Comparison of ENCODE assay signal across 12 cellular contexts in genomic region chr13:50449465-50449864, GRCh38.
A peak's percentile ranks its signal among the peaks of the same experiment; 100 is the strongest.
DNase-seq lines count a peak whose midpoint lies in the region; ATAC-seq and TF ChIP-seq lines count a peak whose summit lies in the region.
"Had no signal": no experiment of that assay in that cellular context is flagged by ENCODE, and none has a peak within 500 bp of the region (broad histone marks: within the 10 kb centered on the region; RNA-seq: fewer than 3 reads in every experiment).

No MANE protein-coding gene starts in this region.

- H3K4me1 Mint-ChIP-seq in activated CD8-positive, alpha-beta T cell treated with anti-CD3 and anti-CD28 coated beads for 36 hours (ENCODE audit: low read depth) = no peaks in the 10 kb centered on the region
- H3K4me1 Mint-ChIP-seq in activated CD8-positive, alpha-beta T cell treated with anti-CD3 and anti-CD28 coated beads, Interleukin-2, amount 10 ng/mL, durations not matched to agents 7 days and 5 days (ENCODE audit: low read depth) = no peaks in the 10 kb centered on the region
- H3K4me1 Mint-ChIP-seq in activated naive CD8-positive, alpha-beta T cell treated with anti-CD3 and anti-CD28 coated beads, Interleukin-2, amount 50 U/mL, for 24 hours = peaks cover 16% of the 10 kb centered on the region

- no peak for TF ChIP-seq CTCF in activated CD8-positive, alpha-beta T cell treated with anti-CD3 and anti-CD28 coated beads for 36 hours (IDR thresholded peaks at IDR 0.05)
- TF ChIP-seq CTCF in epithelial cell of esophagus (IDR thresholded peaks at IDR 0.05; ENCODE audit: insufficient read depth, low read depth, low read length, missing control alignments) (no peak), osteoblast (IDR thresholded peaks at IDR 0.05; ENCODE audit: extremely low read depth, low read depth, low read length) (no peak)

- intact Hi-C loops in activated CD8-positive, alpha-beta T cell treated with anti-CD3 and anti-CD28 coated beads for 36 hours (cut with micrococcal nuclease) = no loop called here

- H2AFZ ChIP-seq in osteoblast (ENCODE audit: low read length) = no peak overlapping the region

- CTCF ChIA-PET in activated CD8-positive, alpha-beta T cell treated with anti-CD3 and anti-CD28 coated beads for 36 hours (lab: Charles Lee) = interaction anchor here (1.0 kb wide), 1 partner anchor 21 kb away, joined by 3 read pairs; no protein-coding TSS in a partner anchor
- CTCF ChIA-PET in activated CD8-positive, alpha-beta T cell treated with anti-CD3 and anti-CD28 coated beads, Interleukin-2, amount 10 ng/mL, durations not matched to agents 7 days and 5 days (lab: Charles Lee) = interaction anchor here (1.5 kb wide), 1 partner anchor 326 kb away, joined by 4 read pairs; no protein-coding TSS in a partner anchor

- H3K9me3 Mint-ChIP-seq in activated CD8-positive, alpha-beta T cell treated with anti-CD3 and anti-CD28 coated beads for 36 hours = no peaks in the 10 kb centered on the region
- no peaks in the 10 kb centered on the region for H3K9me3 Mint-ChIP-seq in activated CD8-positive, alpha-beta T cell treated with anti-CD3 and anti-CD28 coated beads, Interleukin-2, amount 10 ng/mL, durations not matched to agents 7 days and 5 days (ENCODE audit: insufficient read depth)
- H3K9me3 Mint-ChIP-seq in activated naive CD8-positive, alpha-beta T cell treated with anti-CD3 and anti-CD28 coated beads, Interleukin-2, amount 50 U/mL, for 24 hours = no peaks in the 10 kb centered on the region

- no peaks in the 10 kb centered on the region for H4K20me1 ChIP-seq in osteoblast (ENCODE audit: insufficient read depth, low read length)

- no peaks in the 10 kb centered on the region for H3K36me3 Mint-ChIP-seq in activated CD8-positive, alpha-beta T cell treated with anti-CD3 and anti-CD28 coated beads for 36 hours (ENCODE audit: low read depth)
- H3K36me3 Mint-ChIP-seq in activated CD8-positive, alpha-beta T cell treated with anti-CD3 and anti-CD28 coated beads, Interleukin-2, amount 10 ng/mL, durations not matched to agents 7 days and 5 days (ENCODE audit: low read depth) = no peaks in the 10 kb centered on the region
- no peaks in the 10 kb centered on the region for H3K36me3 Mint-ChIP-seq in activated naive CD8-positive, alpha-beta T cell treated with anti-CD3 and anti-CD28 coated beads, Interleukin-2, amount 50 U/mL, for 24 hours (ENCODE audit: low read depth)
- H3K36me3 Mint-ChIP-seq: CD14-positive monocyte had no signal

- H3K4me3 ChIP-seq in epithelial cell of esophagus (ENCODE audit: low read length) = no peak overlapping the region
- no peak overlapping the region for H3K4me3 ChIP-seq in osteoblast (ENCODE audit: insufficient read depth, low read length)

- no peak overlapping the region for H3K27ac Mint-ChIP-seq in activated CD8-positive, alpha-beta T cell treated with anti-CD3 and anti-CD28 coated beads for 36 hours
- no peak overlapping the region for H3K27ac Mint-ChIP-seq in activated CD8-positive, alpha-beta T cell treated with anti-CD3 and anti-CD28 coated beads, Interleukin-2, amount 10 ng/mL, durations not matched to agents 7 days and 5 days
- H3K27ac Mint-ChIP-seq in activated naive CD8-positive, alpha-beta T cell treated with anti-CD3 and anti-CD28 coated beads, Interleukin-2, amount 50 U/mL, for 24 hours = peak overlapping the region; percentile 63

- no peaks in the 10 kb centered on the region for H3K9me3 ChIP-seq in osteoblast (ENCODE audit: low read depth, low read length)

- no peaks in the 10 kb centered on the region for H3K79me2 ChIP-seq in osteoblast (ENCODE audit: insufficient read depth, low read length)

- no peaks in the 10 kb centered on the region for H3K27me3 Mint-ChIP-seq in activated CD8-positive, alpha-beta T cell treated with anti-CD3 and anti-CD28 coated beads for 36 hours
- peaks cover 2% of the 10 kb centered on the region for H3K27me3 Mint-ChIP-seq in activated CD8-positive, alpha-beta T cell treated with anti-CD3 and anti-CD28 coated beads, Interleukin-2, amount 10 ng/mL, durations not matched to agents 7 days and 5 days (ENCODE audit: low read depth)
- no peaks in the 10 kb centered on the region for H3K27me3 Mint-ChIP-seq in activated naive CD8-positive, alpha-beta T cell treated with anti-CD3 and anti-CD28 coated beads, Interleukin-2, amount 50 U/mL, for 24 hours

- peak; percentile 20 for ATAC-seq in activated CD8-positive, alpha-beta T cell treated with anti-CD3 and anti-CD28 coated beads for 36 hours
- ATAC-seq in activated CD8-positive, alpha-beta T cell treated with anti-CD3 and anti-CD28 coated beads, Interleukin-2, amount 10 ng/mL, durations not matched to agents 7 days and 5 days = no peak
- peak; percentile 80 for ATAC-seq in activated naive CD8-positive, alpha-beta T cell treated with anti-CD3 and anti-CD28 coated beads, Interleukin-2, amount 50 U/mL, for 24 hours

- no peaks in the 10 kb centered on the region for H3K27me3 ChIP-seq in osteoblast (ENCODE audit: insufficient read depth, low read length)

- H3K4me2 ChIP-seq in osteoblast (ENCODE audit: insufficient read depth, low read length) = no peak overlapping the region

- POLR2A ChIA-PET in activated CD8-positive, alpha-beta T cell treated with anti-CD3 and anti-CD28 coated beads for 36 hours (lab: Charles Lee) = no interaction called here
- POLR2A ChIA-PET in activated CD8-positive, alpha-beta T cell treated with anti-CD3 and anti-CD28 coated beads, Interleukin-2, amount 10 ng/mL, durations not matched to agents 7 days and 5 days (lab: Charles Lee) = no interaction called here

- H3K4me1 ChIP-seq in osteoblast (ENCODE audit: insufficient read depth, low read length) = peaks cover 11% of the 10 kb centered on the region

- no peak for DNase-seq in activated CD8-positive, alpha-beta T cell treated with anti-CD3 and anti-CD28 coated beads for 36 hours
- DNase-seq in activated CD8-positive, alpha-beta T cell treated with anti-CD3 and anti-CD28 coated beads, Interleukin-2, amount 10 ng/mL, durations not matched to agents 7 days and 5 days = no peak
- DNase-seq in activated naive CD8-positive, alpha-beta T cell treated with anti-CD3 and anti-CD28 coated beads, Interleukin-2, amount 50 U/mL, for 24 hours = no peak
- peak; percentile 40 for DNase-seq in epithelial cell of esophagus (ENCODE audit: low read depth)
- peak; percentile 26 for DNase-seq in pulmonary artery endothelial cell (ENCODE audit: low read depth, low spot score)
- DNase-seq in osteoblast (ENCODE audit: insufficient read length, low spot score, missing footprints) = no peak
- DNase-seq in effector CD4-positive, alpha-beta T cell = no peak
- DNase-seq in T-helper 2 cell = no peak
- DNase-seq: AML-193, Right ventricle myocardium superior had no signal

- no peak overlapping the region for H3K27ac ChIP-seq in osteoblast (ENCODE audit: low read depth, low read length)
- H3K27ac ChIP-seq: 22Rv1 had no signal

- H3K36me3 ChIP-seq in osteoblast (ENCODE audit: insufficient read depth, low read length) = no peaks in the 10 kb centered on the region

- no peak overlapping the region for H3K4me3 Mint-ChIP-seq in activated CD8-positive, alpha-beta T cell treated with anti-CD3 and anti-CD28 coated beads for 36 hours
- H3K4me3 Mint-ChIP-seq in activated CD8-positive, alpha-beta T cell treated with anti-CD3 and anti-CD28 coated beads, Interleukin-2, amount 10 ng/mL, durations not matched to agents 7 days and 5 days = no peak overlapping the region
- H3K4me3 Mint-ChIP-seq in activated naive CD8-positive, alpha-beta T cell treated with anti-CD3 and anti-CD28 coated beads, Interleukin-2, amount 50 U/mL, for 24 hours = no peak overlapping the region
- H3K4me3 Mint-ChIP-seq: CD14-positive monocyte had no signal

Comparison
In these comparisons a context has a peak if more than half of its experiments do, and no peak if none do; other contexts are left out.
1. DNase-seq: peak in epithelial cell of esophagus (single experiment) and pulmonary artery endothelial cell (single experiment); none in activated CD8-positive, alpha-beta T cell treated with anti-CD3 and anti-CD28 coated beads for 36 hours (single experiment), activated CD8-positive, alpha-beta T cell treated with anti-CD3 and anti-CD28 coated beads, Interleukin-2, amount 10 ng/mL, durations not matched to agents 7 days and 5 days (single experiment), activated naive CD8-positive, alpha-beta T cell treated with anti-CD3 and anti-CD28 coated beads, Interleukin-2, amount 50 U/mL, for 24 hours (single experiment), osteoblast (single experiment), effector CD4-positive, alpha-beta T cell (single experiment) and T-helper 2 cell (0 of 5).